Comparison of ENCODE assay signal across 8 cellular contexts in the genomic region with DNA sequence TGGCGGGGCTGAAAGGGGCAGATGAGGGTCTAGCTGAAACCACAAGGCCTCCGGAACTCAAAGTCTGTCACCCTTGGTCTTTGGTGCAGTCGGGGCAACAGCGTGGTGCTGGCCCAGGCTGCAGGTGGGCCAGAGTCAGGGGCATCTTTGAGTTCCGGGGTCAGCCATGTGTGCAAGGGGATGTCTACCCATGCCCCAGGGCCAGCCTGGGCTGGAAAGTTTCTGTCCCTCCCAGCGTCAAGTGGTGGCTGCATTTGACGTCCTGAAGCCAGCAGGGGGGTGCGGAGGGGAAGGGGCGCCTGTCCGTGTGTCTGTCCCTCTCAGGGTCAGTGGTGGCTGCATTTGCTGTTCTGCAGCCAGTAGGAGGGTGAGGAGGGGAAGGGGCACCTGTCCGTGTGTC. TPM values are rescaled to one million over a fixed set of nuclear protein-coding genes. Genes with fewer than 3 reads are reported as not detected.
A peak's percentile ranks its signal among the peaks of the same experiment; 100 is the strongest.
DNase-seq lines count a peak whose midpoint lies in the region; ATAC-seq, FAIRE-seq and TF ChIP-seq lines count a peak whose summit lies in the region.

No MANE protein-coding gene starts in this region.

- peaks cover under 1% of the 10 kb centered on the region for H3K36me3 ChIP-seq in adipocyte (ENCODE audit: control insufficient read depth, insufficient read depth, low read length, severe bottlenecking)
- peaks cover 0 to 4% of the 10 kb centered on the region in 2 experiments; a peak in 1 of 5 replicates for H3K36me3 ChIP-seq in HepG2 (replicated peaks in 1 of 2; ENCODE audit: control insufficient read depth in 1 of 2, insufficient read depth in 2 of 2, low read length in 2 of 2)
- H3K36me3 ChIP-seq in transverse colon: no peaks in the 10 kb centered on the region

- TF ChIP-seq CTCF in HepG2 (CRISPR knock-in tag; IDR thresholded peaks at IDR 0.05): no peak; the same call in 1 of the 2 replicates
- TF ChIP-seq CTCF in transverse colon (IDR thresholded peaks at IDR 0.05): no peak

- H3K9ac ChIP-seq in adipocyte (ENCODE audit: low read length) (peak overlapping the region; percentile 99), HepG2 (ENCODE audit: insufficient read depth, low read depth, low read length) (peak overlapping the region; percentile 99)

- CTCF ChIA-PET in HepG2 (lab: Yijun Ruan, JAX; ENCODE audit: low intra/inter-chr PET ratio, low total read pairs): no interaction called here

- ATAC-seq in Right ventricle myocardium superior (ENCODE audit: poor library complexity) (no peak), left cardiac atrium (no peak), HepG2 (peak; percentile 24), GM21737 (IDR thresholded peaks at IDR 0.05; ENCODE audit: unreplicated experiment) (no peak)

- POLR2A ChIA-PET in HepG2 (lab: Yijun Ruan, JAX): interaction anchor here (1.2 kb wide), 1 partner anchor 68 kb away, joined by 4 read pairs; no protein-coding TSS in a partner anchor

- no peaks in the 10 kb centered on the region for H3K27me3 ChIP-seq in adipocyte (replicated peaks; ENCODE audit: control insufficient read depth, insufficient read depth, low read length)
- no peaks in the 10 kb centered on the region for H3K27me3 ChIP-seq in HepG2 (ENCODE audit: control insufficient read depth in 1 of 2, insufficient read depth in 2 of 2, low read length in 2 of 2)
- H3K27me3 ChIP-seq in transverse colon: no peaks in the 10 kb centered on the region

- no peaks in the 10 kb centered on the region for H4K20me1 ChIP-seq in HepG2 (ENCODE audit: insufficient read depth, low read length)

- H3K79me2 ChIP-seq in HepG2 (ENCODE audit: insufficient read depth, low read length): peaks cover 14% of the 10 kb centered on the region

- H3K27ac ChIP-seq in HepG2 (ENCODE audit: extremely low read length, insufficient read depth, low read length) (peak overlapping the region; percentile 100), transverse colon (peak overlapping the region; percentile 95 to 97 (median 96))

- peak overlapping the region; percentile 91 for H3K4me2 ChIP-seq in HepG2 (ENCODE audit: low read depth, low read length)

- H3K4me3 ChIP-seq in adipocyte (ENCODE audit: low read length): peak overlapping the region; percentile 89
- H3K4me3 ChIP-seq in HepG2 (replicated peaks in 1 of 3; ENCODE audit: insufficient read depth in 1 of 3, low read depth in 2 of 3, low read length in 3 of 3): peak overlapping the region; percentile 72 to 90 (median 86)
- H3K4me3 ChIP-seq in transverse colon: peak overlapping the region; percentile 69 to 93 (median 84)

- peak; percentile 37 for DNase-seq in Right ventricle myocardium superior
- no peak for DNase-seq in left cardiac atrium
- DNase-seq in adipocyte (ENCODE audit: low read depth): peak; percentile 14
- DNase-seq in HepG2 (ENCODE audit: low spot score): no peak
- DNase-seq in transverse colon: no peak
- no peak for DNase-seq in NCI-H128 (lab: John Stamatoyannopoulos, UW; ENCODE audit: unreplicated experiment)
- no peak for DNase-seq in KG1 (lab: John Stamatoyannopoulos, UW)

- TF ChIP-seq POLR2A in HepG2 (IDR thresholded peaks at IDR 0.05; ENCODE audit: insufficient read depth in 1 of 2, low read depth in 2 of 2, low read length in 2 of 2): no peak
- no peak for TF ChIP-seq POLR2A in transverse colon (IDR thresholded peaks at IDR 0.05)

- no peak for TF ChIP-seq EP300 in HepG2 (IDR thresholded peaks at IDR 0.05; ENCODE audit: low read depth in 2 of 2, low read length in 2 of 2)
- no peak for TF ChIP-seq EP300 in HepG2 (CRISPR knock-in tag; IDR thresholded peaks at IDR 0.05; ENCODE audit: borderline replicate concordance)
- no peak for TF ChIP-seq EP300 in transverse colon (IDR thresholded peaks at IDR 0.05; ENCODE audit: low read depth)

- intact Hi-C loops in Right ventricle myocardium superior (cut with DNase I) (no loop called here), left cardiac atrium (cut with DNase I) (loop anchor here in 1 of 2 donors (5.0 kb wide), 1 partner anchor 72 kb away; no protein-coding TSS in a partner anchor), HepG2 (cut with micrococcal nuclease; ENCODE audit: unreplicated experiment) (loop anchor here (5.0 kb wide), 1 partner anchor 68 kb away; no protein-coding TSS in a partner anchor), transverse colon (cut with DNase I; ENCODE audit: low total_unique reads) (loop anchor here (5.0 kb wide), 1 partner anchor 68 kb away; no protein-coding TSS in a partner anchor)

- WGBS in HepG2 (ENCODE audit: low lambda C conversion rate): 0% methylated on average over 4 of the region's 11 CpGs
- 9% methylated on average over 9 of the region's 11 CpGs; no CpG with 5 or more reads in 1 of the 2 donors for WGBS in transverse colon (ENCODE audit: low coverage in 1 of 2), 2 donors

- peaks cover 18% of the 10 kb centered on the region for H3K4me1 ChIP-seq in adipocyte (ENCODE audit: control insufficient read depth, insufficient read depth, low read length)
- H3K4me1 ChIP-seq in HepG2 (ENCODE audit: insufficient read depth, low read length): peaks cover 41% of the 10 kb centered on the region
- H3K4me1 ChIP-seq in transverse colon: peaks cover 10 to 38% (median 28%) of the 10 kb centered on the region in 4 donors

- in situ Hi-C loops in HepG2 (cut with HindIII; ENCODE audit: extremely low pct_ligation_motif_present, low pct_unique_long_range_greater_than_20kb) (no loop called here), transverse colon (cut with MboI; ENCODE audit: low pct_ligation_motif_present in 1 of 4, low pct_unique_long_range_greater_than_20kb in 1 of 4, low sequenced_read_pairs in 3 of 4) (no loop called here)

- H3K9me3 ChIP-seq in adipocyte (ENCODE audit: control insufficient read depth, low read length): no peaks in the 10 kb centered on the region
- H3K9me3 ChIP-seq in HepG2 (ENCODE audit: low read length): no peaks in the 10 kb centered on the region
- no peaks in the 10 kb centered on the region for H3K9me3 ChIP-seq in transverse colon

- no peak for FAIRE-seq in HepG2 (lab: Jason Lieb, UNC)

- BruUV-seq in HepG2 (replicated peaks; lab: Mats Ljungman, UMichigan): no TSS peak

- TF ChIP-seq RAD21 in HepG2 (CRISPR knock-in tag; IDR thresholded peaks at IDR 0.05): no peak

- H2AFZ ChIP-seq in HepG2 (ENCODE audit: low read length): no peak overlapping the region

RNA-seq across cellular contexts. Expression of gene BRAT1, which starts 0.7 kb away (rescaled TPM):
- total RNA-seq in Right ventricle myocardium superior (14.7 TPM), left cardiac atrium (10 to 100 TPM; 14.6 to 17.6 TPM), HepG2 (2016; rRNA removed; fragmentation: Illumina TruSeq; extraction: Trizol) (16.7 and 20.3 TPM in 2 replicates), transverse colon (100 to 1,000 TPM in 1 of 4 donors, 10 to 100 TPM in 3; 31.7 to 120 (median 40.4) TPM)
- total RNA-seq in HepG2 (2016; cell fraction: cytosol; rRNA removed; fragmentation: Illumina TruSeq; extraction: Trizol; ENCODE audit: low read depth): 3.4 and 3.6 TPM in 2 replicates
- total RNA-seq in HepG2 (2016; cell fraction: insoluble cytoplasmic fraction; rRNA removed; fragmentation: Illumina TruSeq; extraction: Trizol): 13.2 and 21.6 TPM in 2 replicates
- total RNA-seq in HepG2 (2016; cell fraction: membrane; rRNA removed; fragmentation: Illumina TruSeq; extraction: Trizol): 6.7 and 7.9 TPM in 2 replicates
- 18.7 and 21.1 TPM in 2 replicates for total RNA-seq in HepG2 (2016; cell fraction: nucleus; rRNA removed; fragmentation: Illumina TruSeq; extraction: Trizol)
- polyA plus RNA-seq in HepG2 (2011; rRNA removed): 10.2 and 14.6 TPM in 2 replicates
- 5.0 and 10.7 TPM in 2 replicates for polyA plus RNA-seq in HepG2 (2011; cell fraction: cytosol; rRNA removed)
- polyA plus RNA-seq in HepG2 (2011; cell fraction: nucleus; rRNA removed): 126 and 171 TPM in 2 replicates
- polyA plus RNA-seq in HepG2 (2012): 10.2 and 14.9 TPM in 2 replicates
- polyA plus RNA-seq in HepG2 (2016; cell fraction: cytosol; fragmentation: Illumina TruSeq; extraction: Trizol; ENCODE audit: low read depth): 1.2 and 1.3 TPM in 2 replicates
- 10.1 and 12.8 TPM in 2 replicates for polyA plus RNA-seq in HepG2 (2016; cell fraction: insoluble cytoplasmic fraction; fragmentation: Illumina TruSeq; extraction: Trizol; ENCODE audit: low read depth)
- polyA plus RNA-seq in HepG2 (2016; cell fraction: membrane; fragmentation: Illumina TruSeq; extraction: Trizol; ENCODE audit: low read depth): 3.8 and 4.4 TPM in 2 replicates
- 43.7 and 48.3 TPM in 2 replicates for polyA plus RNA-seq in HepG2 (2016; cell fraction: nucleus; fragmentation: Illumina TruSeq; extraction: Trizol; ENCODE audit: insufficient read depth, low read depth)
- polyA minus RNA-seq in HepG2 (2011; rRNA and poly(A)+ RNA removed; ENCODE audit: low replicate concordance): 16.2 and 23.5 TPM in 2 replicates
- 7.9 and 8.9 TPM in 2 replicates for polyA minus RNA-seq in HepG2 (2011; cell fraction: cytosol; rRNA and poly(A)+ RNA removed)
- 10.3 and 10.4 TPM in 2 replicates for polyA minus RNA-seq in HepG2 (2011; cell fraction: nucleus; rRNA and poly(A)+ RNA removed)

RNA-seq across cellular contexts. Expression of gene IQCE, which starts 4.1 kb away (rescaled TPM):
- total RNA-seq in Right ventricle myocardium superior: 9.9 TPM
- 10 to 100 TPM; 11.5 to 12.0 TPM for total RNA-seq in left cardiac atrium
- 2.5 and 3.0 TPM in 2 replicates for total RNA-seq in HepG2 (2016; rRNA removed; fragmentation: Illumina TruSeq; extraction: Trizol)
- 1.8 and 2.7 TPM in 2 replicates for total RNA-seq in HepG2 (2016; cell fraction: cytosol; rRNA removed; fragmentation: Illumina TruSeq; extraction: Trizol; ENCODE audit: low read depth)
- total RNA-seq in HepG2 (2016; cell fraction: insoluble cytoplasmic fraction; rRNA removed; fragmentation: Illumina TruSeq; extraction: Trizol): 1.6 and 2.7 TPM in 2 replicates
- total RNA-seq in HepG2 (2016; cell fraction: membrane; rRNA removed; fragmentation: Illumina TruSeq; extraction: Trizol): 3.0 and 4.1 TPM in 2 replicates
- 2.9 and 4.3 TPM in 2 replicates for total RNA-seq in HepG2 (2016; cell fraction: nucleus; rRNA removed; fragmentation: Illumina TruSeq; extraction: Trizol)
- 1.5 and 1.7 TPM in 2 replicates for polyA plus RNA-seq in HepG2 (2011; rRNA removed)
- polyA plus RNA-seq in HepG2 (2011; cell fraction: cytosol; rRNA removed): 0.54 and 0.68 TPM in 2 replicates
- 4.0 and 6.8 TPM in 2 replicates for polyA plus RNA-seq in HepG2 (2011; cell fraction: nucleus; rRNA removed)
- 0.59 and 0.83 TPM in 2 replicates for polyA plus RNA-seq in HepG2 (2012)
- polyA plus RNA-seq in HepG2 (2016; cell fraction: cytosol; fragmentation: Illumina TruSeq; extraction: Trizol; ENCODE audit: low read depth): 2.5 and 2.6 TPM in 2 replicates
- polyA plus RNA-seq in HepG2 (2016; cell fraction: insoluble cytoplasmic fraction; fragmentation: Illumina TruSeq; extraction: Trizol; ENCODE audit: low read depth): 2.2 and 3.8 TPM in 2 replicates
- 3.3 and 3.7 TPM in 2 replicates for polyA plus RNA-seq in HepG2 (2016; cell fraction: membrane; fragmentation: Illumina TruSeq; extraction: Trizol; ENCODE audit: low read depth)
- polyA plus RNA-seq in HepG2 (2016; cell fraction: nucleus; fragmentation: Illumina TruSeq; extraction: Trizol; ENCODE audit: insufficient read depth, low read depth): 6.7 and 9.8 TPM in 2 replicates
- polyA minus RNA-seq in HepG2 (2011; rRNA and poly(A)+ RNA removed; ENCODE audit: low replicate concordance): 0.62 and 22.8 TPM in 2 replicates
- 0.62 and 1.5 TPM in 2 replicates for polyA minus RNA-seq in HepG2 (2011; cell fraction: cytosol; rRNA and poly(A)+ RNA removed)
- 1.5 and 2.2 TPM in 2 replicates for polyA minus RNA-seq in HepG2 (2011; cell fraction: nucleus; rRNA and poly(A)+ RNA removed)
- total RNA-seq in transverse colon: 100 to 1,000 TPM in 1 of 4 donors, 10 to 100 TPM in 3; 27.2 to 187 (median 55.5) TPM

RNA-seq across cellular contexts. Expression of gene LFNG, which starts 35.1 kb away (rescaled TPM):
- total RNA-seq in Right ventricle myocardium superior: 4.6 TPM
- 1 to 10 TPM; 8.7 to 9.2 TPM for total RNA-seq in left cardiac atrium
- 0.44 TPM in 1 of 2 replicates, not detected in the other for total RNA-seq in HepG2 (2016; rRNA removed; fragmentation: Illumina TruSeq; extraction: Trizol)
- not detected in 2 replicates for total RNA-seq in HepG2 (2016; cell fraction: cytosol; rRNA removed; fragmentation: Illumina TruSeq; extraction: Trizol; ENCODE audit: low read depth)
- total RNA-seq in HepG2 (2016; cell fraction: insoluble cytoplasmic fraction; rRNA removed; fragmentation: Illumina TruSeq; extraction: Trizol): 0.18 and 0.80 TPM in 2 replicates
- total RNA-seq in HepG2 (2016; cell fraction: membrane; rRNA removed; fragmentation: Illumina TruSeq; extraction: Trizol): 0.22 and 0.24 TPM in 2 replicates
- 0.19 and 0.81 TPM in 2 replicates for total RNA-seq in HepG2 (2016; cell fraction: nucleus; rRNA removed; fragmentation: Illumina TruSeq; extraction: Trizol)
- 1.5 and 1.6 TPM in 2 replicates for polyA plus RNA-seq in HepG2 (2011; rRNA removed)
- polyA plus RNA-seq in HepG2 (2011; cell fraction: cytosol; rRNA removed): 1.1 and 2.1 TPM in 2 replicates
- 3.6 and 4.6 TPM in 2 replicates for polyA plus RNA-seq in HepG2 (2011; cell fraction: nucleus; rRNA removed)
- polyA plus RNA-seq in HepG2 (2012): 0.72 and 1.2 TPM in 2 replicates
- 0.07 and 0.11 TPM in 2 replicates for polyA plus RNA-seq in HepG2 (2016; cell fraction: cytosol; fragmentation: Illumina TruSeq; extraction: Trizol; ENCODE audit: low read depth)
- 0.16 TPM in 1 of 2 replicates, not detected in the other for polyA plus RNA-seq in HepG2 (2016; cell fraction: insoluble cytoplasmic fraction; fragmentation: Illumina TruSeq; extraction: Trizol; ENCODE audit: low read depth)
- polyA plus RNA-seq in HepG2 (2016; cell fraction: membrane; fragmentation: Illumina TruSeq; extraction: Trizol; ENCODE audit: low read depth): 0.12 and 0.18 TPM in 2 replicates
- polyA plus RNA-seq in HepG2 (2016; cell fraction: nucleus; fragmentation: Illumina TruSeq; extraction: Trizol; ENCODE audit: insufficient read depth, low read depth): 0.70 and 1.00 TPM in 2 replicates
- polyA minus RNA-seq in HepG2 (2011; rRNA and poly(A)+ RNA removed; ENCODE audit: low replicate concordance): 3.4 and 11.1 TPM in 2 replicates
- polyA minus RNA-seq in HepG2 (2011; cell fraction: cytosol; rRNA and poly(A)+ RNA removed): 1.5 TPM in 2 replicates
- polyA minus RNA-seq in HepG2 (2011; cell fraction: nucleus; rRNA and poly(A)+ RNA removed): 2.4 and 4.6 TPM in 2 replicates
- total RNA-seq in transverse colon: 100 to 1,000 TPM in 2 of 4 donors, 10 to 100 TPM in 2; 17.9 to 162 (median 80.6) TPM

Comparison
In these comparisons a context has a peak if more than half of its experiments do, and no peak if none do; other contexts are left out.
1. DNase-seq: peak in Right ventricle myocardium superior (single experiment) and adipocyte (single experiment); none in left cardiac atrium (single experiment), HepG2 (single experiment), transverse colon (single experiment), NCI-H128 (single experiment) and KG1 (single experiment).
2. Peak in every context shown above with its lines, with median percentiles within 50 percentile points of each other: H3K4me3 ChIP-seq.